Comparison of ENCODE assay signal across 9 cellular contexts in the genomic region with DNA sequence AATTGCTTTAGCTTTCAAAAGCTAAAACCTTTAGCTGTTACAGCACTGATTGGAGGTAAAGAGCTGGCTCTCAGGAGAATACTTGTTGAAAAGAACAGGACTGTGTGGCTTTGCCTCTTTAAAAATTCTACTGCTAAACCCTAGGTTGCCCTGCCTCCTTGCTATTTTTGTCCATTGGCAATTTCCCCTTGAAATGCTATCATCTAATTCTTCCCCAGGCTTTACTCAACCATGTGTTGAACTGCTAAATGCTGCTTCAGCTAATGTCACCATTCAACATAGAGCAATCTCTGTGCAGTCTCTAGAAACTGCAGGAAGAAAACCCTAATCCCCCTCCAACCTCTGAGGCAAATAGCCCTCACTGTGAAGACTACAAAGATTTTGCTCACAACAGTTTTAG.
"Had no signal": no experiment of that assay in that cellular context is flagged by ENCODE, and none has a peak within 500 bp of the region (broad histone marks: within the 10 kb centered on the region; RNA-seq: fewer than 3 reads in every experiment).

No MANE protein-coding gene starts in this region.

- H2AFZ ChIP-seq: GM23248 had no signal

- H3K27ac Mint-ChIP-seq: H9, IgD-negative memory B cell had no signal

- FAIRE-seq: H54, HepG2 had no signal

- H3K9ac ChIP-seq: GM23248 had no signal

- H3K4me1 Mint-ChIP-seq: H9, IgD-negative memory B cell had no signal

- H3K27me3 Mint-ChIP-seq: IgD-negative memory B cell had no signal

- H3K4me3 Mint-ChIP-seq: H9, IgD-negative memory B cell had no signal

- H3K9me3 Mint-ChIP-seq: IgD-negative memory B cell had no signal

- H3K36me3 Mint-ChIP-seq: IgD-negative memory B cell had no signal

- ATAC-seq: HepG2 had no signal

- DNase-seq: GM23248, GOT3, H9, HCEC 1CT, KBM-7 had no signal

- H3K27ac ChIP-seq: GM23248, HL-60 had no signal

- H3K4me3 ChIP-seq: GM23248 had no signal
